In the genomic region with DNA sequence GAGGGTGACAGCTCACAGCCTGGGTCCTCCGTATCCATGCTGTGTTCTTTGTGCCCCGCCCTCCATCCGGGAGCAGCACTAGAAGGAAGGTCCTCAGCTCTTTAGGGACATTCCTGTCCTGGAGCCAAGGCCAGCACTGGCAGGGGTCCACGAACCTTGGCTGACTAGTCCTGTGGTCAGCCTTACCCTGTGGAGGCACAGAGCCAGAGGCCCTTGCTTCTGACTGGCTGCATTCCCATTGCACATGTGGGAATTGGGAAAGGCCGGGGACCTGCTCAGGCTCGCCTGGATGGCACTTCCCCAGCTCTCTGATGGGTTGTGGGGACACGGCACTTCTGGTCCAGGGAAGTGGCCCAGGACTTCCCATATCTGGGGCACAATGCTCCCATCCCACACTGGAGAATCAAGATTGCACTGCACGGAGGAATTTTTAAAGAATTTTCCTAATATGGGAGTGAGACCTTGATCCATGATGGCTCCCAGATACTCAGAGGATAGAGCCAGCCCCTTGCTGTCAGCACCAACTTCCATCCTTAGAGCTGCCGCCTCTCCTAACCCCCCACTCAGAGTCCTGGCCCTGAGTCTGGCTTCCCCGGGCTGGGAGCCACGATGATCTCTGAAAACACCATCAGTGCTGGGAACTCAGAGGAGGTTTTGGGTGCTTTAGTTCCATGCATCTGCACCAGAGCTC, we compare ENCODE assay signal across 9 cellular contexts. TPM values are rescaled to one million over a fixed set of nuclear protein-coding genes. Genes with fewer than 3 reads are reported as not detected.
A peak's percentile ranks its signal among the peaks of the same experiment; 100 is the strongest.
DNase-seq lines count a peak whose midpoint lies in the region; ATAC-seq, FAIRE-seq and TF ChIP-seq lines count a peak whose summit lies in the region.
"Had no signal": no experiment of that assay in that cellular context is flagged by ENCODE, and none has a peak within 500 bp of the region (broad histone marks: within the 10 kb centered on the region; RNA-seq: fewer than 3 reads in every experiment).

No MANE protein-coding gene starts in this region.

- no peaks in the 10 kb centered on the region for H3K9me3 ChIP-seq in upper lobe of left lung
- no peaks in the 10 kb centered on the region for H3K9me3 ChIP-seq in CD4-positive, alpha-beta memory T cell (ENCODE audit: control insufficient read depth in 1 of 2, low read length in 2 of 2)

- ATAC-seq in upper lobe of left lung (ENCODE audit: low FRiP score in 2 of 2) (peak; percentile 67 to 88), HG03432 (IDR thresholded peaks at IDR 0.05; ENCODE audit: unreplicated experiment) (no peak)

- POLR2A ChIA-PET in CD4-positive, alpha-beta memory T cell (lab: Charles Lee; ENCODE audit: partially characterized antibody), result no interaction called here

- DNase-seq in NCI-H226 (peak; percentile 40), midbrain (lab: John Stamatoyannopoulos, UW) (peak; percentile 39), upper lobe of left lung (peak; percentile 25 to 96), NCI-H1436 treated with DMSO at 0.1 percent for 48 hours (lab: John Stamatoyannopoulos, UW) (no peak), frontal cortex (ENCODE audit: low spot score in 2 of 2) (no peak)
- no peak for DNase-seq in CD4-positive, alpha-beta memory T cell

- TF ChIP-seq EP300 in upper lobe of left lung (IDR thresholded peaks at IDR 0.05), result peak in 1 of 4 donors; percentile 91

- peaks cover 81% of the 10 kb centered on the region for H3K4me1 Mint-ChIP-seq in dendritic cell treated with granulocyte-macrophage colony-stimulating factor and Interleukin-4, amounts not matched to agents 40 ng/mL and 50 ng/mL, for 4 days (ENCODE audit: low read depth)
- H3K4me1 Mint-ChIP-seq in CD4-positive, alpha-beta memory T cell, result peaks cover 11 to 22% (median 15%) of the 10 kb centered on the region in 4 donors

- TF ChIP-seq POLR2A in upper lobe of left lung (IDR thresholded peaks at IDR 0.05), result no peak

- no peaks in the 10 kb centered on the region for H3K36me3 ChIP-seq in upper lobe of left lung
- no peaks in the 10 kb centered on the region for H3K36me3 ChIP-seq in CD4-positive, alpha-beta memory T cell (ENCODE audit: insufficient read depth, low read length)

- intact Hi-C loops in dendritic cell treated with granulocyte-macrophage colony-stimulating factor and Interleukin-4, amounts not matched to agents 40 ng/mL and 50 ng/mL, for 4 days (cut with micrococcal nuclease), result no loop called here
- intact Hi-C loops in CD4-positive, alpha-beta memory T cell (cut with micrococcal nuclease), result no loop called here

- H3K36me3 Mint-ChIP-seq in dendritic cell treated with granulocyte-macrophage colony-stimulating factor and Interleukin-4, amounts not matched to agents 40 ng/mL and 50 ng/mL, for 4 days (ENCODE audit: low read depth), result no peaks in the 10 kb centered on the region
- no peaks in the 10 kb centered on the region for H3K36me3 Mint-ChIP-seq in CD4-positive, alpha-beta memory T cell
- H3K36me3 Mint-ChIP-seq: immature natural killer cell had no signal

- no peaks in the 10 kb centered on the region for H3K27me3 Mint-ChIP-seq in dendritic cell treated with granulocyte-macrophage colony-stimulating factor and Interleukin-4, amounts not matched to agents 40 ng/mL and 50 ng/mL, for 4 days
- peaks cover 4 to 7% of the 10 kb centered on the region in 2 donors for H3K27me3 Mint-ChIP-seq in CD4-positive, alpha-beta memory T cell

- peak overlapping the region; percentile 99 for H3K27ac Mint-ChIP-seq in dendritic cell treated with granulocyte-macrophage colony-stimulating factor and Interleukin-4, amounts not matched to agents 40 ng/mL and 50 ng/mL, for 4 days
- no peak overlapping the region for H3K27ac Mint-ChIP-seq in CD4-positive, alpha-beta memory T cell

- no peak for TF ChIP-seq CTCF in upper lobe of left lung (IDR thresholded peaks at IDR 0.05)

- H3K4me3 ChIP-seq in upper lobe of left lung, result no peak overlapping the region
- no peak overlapping the region for H3K4me3 ChIP-seq in CD4-positive, alpha-beta memory T cell (ENCODE audit: low read length in 2 of 2)

- peak overlapping the region; percentile 40 to 93 (median 82) for H3K27ac ChIP-seq in upper lobe of left lung
- H3K27ac ChIP-seq in CD4-positive, alpha-beta memory T cell (ENCODE audit: low read depth, low read length), result no peak overlapping the region

- 32 to 50% methylated on average over 4 to 11 of the region's 11 CpGs for WGBS in upper lobe of left lung, 2 donors

- no peaks in the 10 kb centered on the region for H3K9me3 Mint-ChIP-seq in dendritic cell treated with granulocyte-macrophage colony-stimulating factor and Interleukin-4, amounts not matched to agents 40 ng/mL and 50 ng/mL, for 4 days
- H3K9me3 Mint-ChIP-seq in CD4-positive, alpha-beta memory T cell, result no peaks in the 10 kb centered on the region
- H3K9me3 Mint-ChIP-seq: immature natural killer cell had no signal

- no peaks in the 10 kb centered on the region for H3K27me3 ChIP-seq in upper lobe of left lung
- H3K27me3 ChIP-seq in CD4-positive, alpha-beta memory T cell (ENCODE audit: insufficient read depth, low read length), result no peaks in the 10 kb centered on the region

- no peak overlapping the region for H3K4me3 Mint-ChIP-seq in dendritic cell treated with granulocyte-macrophage colony-stimulating factor and Interleukin-4, amounts not matched to agents 40 ng/mL and 50 ng/mL, for 4 days
- H3K4me3 Mint-ChIP-seq in CD4-positive, alpha-beta memory T cell, result no peak overlapping the region

- peaks cover 46 to 52% (median 51%) of the 10 kb centered on the region in 4 donors for H3K4me1 ChIP-seq in upper lobe of left lung
- peaks cover 15% of the 10 kb centered on the region for H3K4me1 ChIP-seq in CD4-positive, alpha-beta memory T cell (ENCODE audit: insufficient read depth, low read length)

- CTCF ChIA-PET in CD4-positive, alpha-beta memory T cell (lab: Charles Lee; ENCODE audit: partially characterized antibody), result interaction anchor here (1.6 to 10.1 kb wide), 3 partner anchors 10 to 229 kb away, joined by 3 to 93 read pairs (median 8); a partner anchor contains a TSS

- FAIRE-seq in frontal cortex (lab: Jason Lieb, UNC), result no peak

RNA-seq across cellular contexts. Expression of a gene that starts 24.7 kb away (rescaled TPM):
- 100 to 1,000 TPM; 193 to 583 (median 336) TPM for total RNA-seq in upper lobe of left lung
- 1 to 10 TPM; 7.9 to 8.9 TPM for total RNA-seq in CD4-positive, alpha-beta memory T cell
- polyA plus RNA-seq in CD4-positive, alpha-beta memory T cell, result under 1 TPM; 0.68 to 0.94 TPM
- total RNA-seq in frontal cortex, result 300 TPM

Comparison
In these comparisons a context has a peak if more than half of its experiments do, and no peak if none do; other contexts are left out.
1. DNase-seq: peak in NCI-H226 (single experiment), midbrain (single experiment) and upper lobe of left lung (2 of 2); none in NCI-H1436 treated with DMSO at 0.1 percent for 48 hours (single experiment), CD4-positive, alpha-beta memory T cell (0 of 5) and frontal cortex (0 of 2).
2. RNA of a gene that starts 24.7 kb away (total RNA-seq): 193 to 583 TPM in upper lobe of left lung and 300 TPM in frontal cortex (single experiment); 7.9 to 8.9 TPM in CD4-positive, alpha-beta memory T cell; every median in the first group is over 10 times any median in the second.